36 cellular contexts compared by ENCODE assay signal in the genomic region with DNA sequence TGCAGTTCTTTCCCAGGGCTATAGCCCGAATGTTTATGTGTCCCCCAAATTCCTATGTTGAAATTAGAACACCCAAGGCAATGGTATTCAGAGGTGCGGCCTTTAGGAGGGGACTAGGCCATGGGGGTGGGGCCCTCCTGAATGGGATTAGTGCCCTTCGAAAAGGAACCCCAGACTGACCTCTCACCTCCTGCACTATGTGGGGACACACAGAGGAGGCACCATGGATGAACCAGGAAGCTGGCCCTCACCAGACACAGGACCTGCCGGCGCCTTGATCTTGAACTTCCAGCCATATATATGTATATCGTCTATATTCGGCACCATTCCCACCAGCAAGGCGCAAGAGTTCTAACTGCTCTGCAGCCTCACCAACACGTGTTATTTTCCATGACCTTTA.
"Had no signal": no experiment of that assay in that cellular context is flagged by ENCODE, and none has a peak within 500 bp of the region (broad histone marks: within the 10 kb centered on the region; RNA-seq: fewer than 3 reads in every experiment).

No MANE protein-coding gene starts in this region.

- H3K4me3 ChIP-seq: MG63, Peyer's patch, SJCRH30, SK-N-MC had no signal

- H3K4me1 Mint-ChIP-seq: activated CD4-positive, alpha-beta memory T cell treated with anti-CD3 and anti-CD28 coated beads, Interleukin-2, amount 10 ng/mL, durations not matched to agents 7 days and 5 days; activated CD8-positive, alpha-beta memory T cell treated with anti-CD3 and anti-CD28 coated beads, Interleukin-2, amount 10 ng/mL, durations not matched to agents 7 days and 5 days; activated naive CD8-positive, alpha-beta T cell treated with anti-CD3 and anti-CD28 coated beads for 36 hours; activated T-helper 17 cell treated with anti-CD3 and anti-CD28 coated beads, Interleukin-2, amount 50 U/mL, for 72 hours had no signal

- H3K27me3 Mint-ChIP-seq: activated CD8-positive, alpha-beta memory T cell treated with anti-CD3 and anti-CD28 coated beads, Interleukin-2, amount 10 ng/mL, durations not matched to agents 7 days and 5 days; activated naive CD8-positive, alpha-beta T cell treated with anti-CD3 and anti-CD28 coated beads for 36 hours; activated T-helper 17 cell treated with anti-CD3 and anti-CD28 coated beads, Interleukin-2, amount 50 U/mL, for 72 hours had no signal

- H3K36me3 Mint-ChIP-seq: activated CD8-positive, alpha-beta memory T cell treated with anti-CD3 and anti-CD28 coated beads, Interleukin-2, amount 10 ng/mL, durations not matched to agents 7 days and 5 days; activated naive CD8-positive, alpha-beta T cell treated with anti-CD3 and anti-CD28 coated beads for 36 hours had no signal

- H3K36me3 ChIP-seq: brain microvascular endothelial cell, MG63, Peyer's patch, SJCRH30, WERI-Rb-1 had no signal

- ATAC-seq: activated CD8-positive, alpha-beta memory T cell treated with anti-CD3 and anti-CD28 coated beads, Interleukin-2, amount 10 ng/mL, durations not matched to agents 7 days and 5 days; activated T-cell treated with anti-CD3 and anti-CD28 coated beads, Interleukin-2, amount 50 U/mL, for 72 hours; activated T-helper 17 cell treated with anti-CD3 and anti-CD28 coated beads, Interleukin-2, amount 50 U/mL, for 72 hours; PC-3 had no signal

- H3K4me1 ChIP-seq: Peyer's patch, SJCRH30 had no signal

- H3K4me3 Mint-ChIP-seq: activated CD4-positive, alpha-beta memory T cell treated with anti-CD3 and anti-CD28 coated beads, Interleukin-2, amount 10 ng/mL, durations not matched to agents 7 days and 5 days; activated CD8-positive, alpha-beta memory T cell treated with anti-CD3 and anti-CD28 coated beads, Interleukin-2, amount 10 ng/mL, durations not matched to agents 7 days and 5 days; activated naive CD8-positive, alpha-beta T cell treated with anti-CD3 and anti-CD28 coated beads for 36 hours; activated T-cell treated with anti-CD3 and anti-CD28 coated beads, Interleukin-2, amount 50 U/mL, for 72 hours; activated T-helper 17 cell treated with anti-CD3 and anti-CD28 coated beads, Interleukin-2, amount 50 U/mL, for 72 hours had no signal

- H3K27me3 ChIP-seq: brain microvascular endothelial cell, Peyer's patch, SJCRH30 had no signal

- DNase-seq: activated CD4-positive, alpha-beta memory T cell treated with anti-CD3 and anti-CD28 coated beads, Interleukin-2, amount 10 ng/mL, durations not matched to agents 7 days and 5 days; activated CD4-positive, alpha-beta T cell treated with anti-CD3 and anti-CD28 coated beads for 1 hour; activated CD4-positive, alpha-beta T cell treated with anti-CD3 and anti-CD28 coated beads for 48 hours; activated CD4-positive, CD25-positive, alpha-beta regulatory T cell; activated CD8-positive, alpha-beta memory T cell treated with anti-CD3 and anti-CD28 coated beads for 24 hours; activated CD8-positive, alpha-beta memory T cell treated with anti-CD3 and anti-CD28 coated beads, Interleukin-2, amount 10 ng/mL, durations not matched to agents 7 days and 5 days; activated CD8-positive, alpha-beta memory T cell treated with anti-CD3 and anti-CD28 coated beads, Interleukin-2, amount 50 U/mL, for 48 hours; activated effector memory CD4-positive, alpha-beta T cell treated with anti-CD3 and anti-CD28 coated beads, Interleukin-2, amount 50 U/mL, for 16 hours; activated naive CD4-positive, alpha-beta T cell; activated naive CD4-positive, alpha-beta T cell treated with anti-CD3 and anti-CD28 coated beads, Interleukin-2, amount 50 U/mL, for 16 hours; activated naive CD8-positive, alpha-beta T cell treated with anti-CD3 and anti-CD28 coated beads for 36 hours; activated T-cell treated with anti-CD3 and anti-CD28 coated beads, Interleukin-2, amount 50 U/mL, for 72 hours; amniotic stem cell; brain microvascular endothelial cell; Kasumi-1; KG1; MG63; NCI-H1048; NCI-H1105 treated with DMSO at 0.1 percent for 48 hours; NCI-H1436 treated with DMSO at 0.1 percent for 48 hours; NCI-H1694 treated with DMSO at 0.1 percent for 48 hours; NCI-H2029; NCI-H345; NCI-H510A; NCI-H526; NCI-H748 treated with DMSO at 0.1 percent for 48 hours; NK-92 treated with Interleukin-12 subunit alpha and Interleukin-12 subunit beta, amount 100 ng/mL, for 24 hours; PC-3; Peyer's patch; RPMI8226; SHP77; SJCRH30; T1000; WERI-Rb-1 had no signal

- H3K27ac ChIP-seq: brain microvascular endothelial cell, Peyer's patch, SJCRH30, SK-N-MC, WERI-Rb-1 had no signal

- H3K9me3 ChIP-seq: Peyer's patch, SJCRH30 had no signal

- H3K27ac Mint-ChIP-seq: activated CD4-positive, alpha-beta memory T cell treated with anti-CD3 and anti-CD28 coated beads, Interleukin-2, amount 10 ng/mL, durations not matched to agents 7 days and 5 days; activated CD8-positive, alpha-beta memory T cell treated with anti-CD3 and anti-CD28 coated beads, Interleukin-2, amount 10 ng/mL, durations not matched to agents 7 days and 5 days; activated naive CD8-positive, alpha-beta T cell treated with anti-CD3 and anti-CD28 coated beads for 36 hours; activated T-cell treated with anti-CD3 and anti-CD28 coated beads, Interleukin-2, amount 50 U/mL, for 72 hours; activated T-helper 17 cell treated with anti-CD3 and anti-CD28 coated beads, Interleukin-2, amount 50 U/mL, for 72 hours had no signal
